Comparison of ENCODE assay signal across 16 cellular contexts in genomic region chr6:11437824-11438459, GRCh38.
A peak's percentile ranks its signal among the peaks of the same experiment; 100 is the strongest.
DNase-seq lines count a peak whose midpoint lies in the region; ATAC-seq and TF ChIP-seq lines count a peak whose summit lies in the region.
"Had no signal": no experiment of that assay in that cellular context is flagged by ENCODE, and none has a peak within 500 bp of the region (broad histone marks: within the 10 kb centered on the region; RNA-seq: fewer than 3 reads in every experiment).

No MANE protein-coding gene starts in this region.

- peak overlapping the region; percentile 17; the same call in 1 of the 2 replicates for H3K27ac ChIP-seq in C4-2B
- H3K27ac ChIP-seq in esophagus squamous epithelium = peak overlapping the region in 3 of 4 donors; percentile 25 to 63 (median 42)
- no peak overlapping the region for H3K27ac ChIP-seq in A673 (ENCODE audit: low read depth, low read length, poor library complexity, severe bottlenecking)
- H3K27ac ChIP-seq: cardiac muscle cell had no signal

- TF ChIP-seq CTCF in C4-2B (conservative IDR thresholded peaks at IDR 0.05) (no peak), esophagus squamous epithelium (IDR thresholded peaks at IDR 0.05) (no peak), omental fat pad (IDR thresholded peaks at IDR 0.05) (no peak), A673 (conservative IDR thresholded peaks at IDR 0.05; ENCODE audit: low read depth, low read length) (no peak)

- 46 to 47% methylated on average over 5 to 6 of the region's 6 CpGs for WGBS in esophagus squamous epithelium, 2 donors

- POLR2A ChIA-PET in A673 (lab: Charles Lee; ENCODE audit: low non-redundant PET) = no interaction called here

- no TSS peak for BruUV-seq in A673 (replicated peaks; lab: Mats Ljungman, UMichigan)

- intact Hi-C loops in esophagus squamous epithelium (cut with DNase I) = no loop called here
- intact Hi-C loops in head of caudate nucleus (cut with DNase I) = no loop called here
- intact Hi-C loops in A673 (cut with micrococcal nuclease; ENCODE audit: unreplicated experiment) = no loop called here

- peak; percentile 32 for DNase-seq in HT1080 (ENCODE audit: low read depth)
- no peak for DNase-seq in esophagus squamous epithelium (lab: John Stamatoyannopoulos, UW)
- DNase-seq in omental fat pad (ENCODE audit: low spot score) = no peak
- no peak for DNase-seq in head of caudate nucleus
- DNase-seq in A673 (ENCODE audit: low spot score) = no peak
- DNase-seq in NCI-H345 (lab: John Stamatoyannopoulos, UW) = no peak
- DNase-seq: activated CD4-positive, alpha-beta T cell treated with anti-CD3 and anti-CD28 coated beads for 36 hours; activated T-cell treated with anti-CD3 and anti-CD28 coated beads for 4 hours; kidney glomerular epithelial cell; naive thymus-derived CD8-positive, alpha-beta T cell; NCI-H2029; retina; T-helper 2 cell had no signal

- peak; percentile 26 for ATAC-seq in omental fat pad (ENCODE audit: low FRiP score)
- no peak for ATAC-seq in HG03159 (IDR thresholded peaks at IDR 0.05; ENCODE audit: unreplicated experiment)
- ATAC-seq: activated CD4-positive, alpha-beta T cell treated with anti-CD3 and anti-CD28 coated beads for 36 hours; naive thymus-derived CD8-positive, alpha-beta T cell had no signal

- CTCF ChIA-PET in A673 (lab: Charles Lee) = no interaction called here

- H3K4me1 ChIP-seq in esophagus squamous epithelium (peaks cover 3 to 32% (median 19%) of the 10 kb centered on the region in 3 donors), A673 (ENCODE audit: insufficient read depth, low read length, poor library complexity, severe bottlenecking) (no peaks in the 10 kb centered on the region)

- H3K4me3 ChIP-seq in esophagus squamous epithelium (no peak overlapping the region), A673 (ENCODE audit: low read depth, low read length, poor library complexity, severe bottlenecking) (no peak overlapping the region)
- H3K4me3 ChIP-seq: cardiac muscle cell had no signal

- H3K27me3 ChIP-seq in esophagus squamous epithelium = no peaks in the 10 kb centered on the region
- H3K27me3 ChIP-seq in A673 (replicated peaks; ENCODE audit: insufficient read depth, low read depth, low read length, poor library complexity) = no peaks in the 10 kb centered on the region
- H3K27me3 ChIP-seq: cardiac muscle cell had no signal

- H3K9me3 ChIP-seq in esophagus squamous epithelium (no peaks in the 10 kb centered on the region), A673 (ENCODE audit: low read depth, low read length, poor library complexity, severe bottlenecking) (no peaks in the 10 kb centered on the region)

- TF ChIP-seq POLR2A in esophagus squamous epithelium (IDR thresholded peaks at IDR 0.05) = no peak

- H3K36me3 ChIP-seq in esophagus squamous epithelium (no peaks in the 10 kb centered on the region), A673 (ENCODE audit: insufficient read depth, low read length, poor library complexity, severe bottlenecking) (no peaks in the 10 kb centered on the region)
- H3K36me3 ChIP-seq: cardiac muscle cell had no signal
